ENCODE assay signal across 16 cellular contexts in the genomic region with DNA sequence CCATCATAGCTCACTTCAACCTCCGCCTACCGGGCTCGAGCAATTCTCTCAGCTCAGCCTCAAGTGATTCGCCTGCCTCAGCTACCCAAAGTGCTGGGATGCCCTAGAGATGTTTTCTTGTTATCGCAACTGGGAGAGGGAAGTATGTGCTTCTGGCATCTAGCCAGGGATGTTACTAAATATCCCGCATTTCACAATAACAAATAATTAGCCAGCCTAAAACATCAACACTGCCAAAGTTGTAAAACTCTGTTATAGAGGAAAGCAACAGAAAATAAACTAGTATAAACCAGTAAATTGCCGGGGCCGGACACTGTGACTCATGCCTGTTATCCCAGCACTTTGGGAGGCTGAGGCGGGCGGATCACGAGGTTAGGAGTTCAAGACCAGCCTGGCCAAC. TPM values are rescaled to one million over a fixed set of nuclear protein-coding genes. Genes with fewer than 3 reads are reported as not detected.
DNase-seq lines count a peak whose midpoint lies in the region; ATAC-seq and TF ChIP-seq lines count a peak whose summit lies in the region.
"Had no signal": no experiment of that assay in that cellular context is flagged by ENCODE, and none has a peak within 500 bp of the region (broad histone marks: within the 10 kb centered on the region; RNA-seq: fewer than 3 reads in every experiment).

No MANE protein-coding gene starts in this region.

- no peak overlapping the region for H3K4me3 ChIP-seq in cardiac fibroblast (replicated peaks in 1 of 2; ENCODE audit: low read depth in 2 of 2, low read length in 2 of 2)
- H3K4me3 ChIP-seq: upper lobe of left lung had no signal

- TF ChIP-seq CTCF in cardiac fibroblast (IDR thresholded peaks at IDR 0.05; ENCODE audit: low read depth, low read length) = no peak

- ATAC-seq in HG03097 (IDR thresholded peaks at IDR 0.05; ENCODE audit: low FRiP score, unreplicated experiment) = no peak
- ATAC-seq in HG02973 (IDR thresholded peaks at IDR 0.05; ENCODE audit: unreplicated experiment) = no peak
- ATAC-seq: activated CD8-positive, alpha-beta memory T cell treated with anti-CD3 and anti-CD28 coated beads, Interleukin-2, amount 10 ng/mL, durations not matched to agents 7 days and 5 days; CD8-positive, alpha-beta T cell; stimulated activated effector memory CD8-positive, alpha-beta T cell treated with anti-CD3 and anti-CD28 coated beads, Interleukin-12 subunit alpha, Interleukin-12 subunit beta, amount 100 ng/mL, for 72 hours had no signal

- DNase-seq in GM04503 (ENCODE audit: low read depth) = peak; percentile 71
- peak; percentile 87 for DNase-seq in MV-4-11 (lab: John Stamatoyannopoulos, UW)
- DNase-seq in cardiac fibroblast (ENCODE audit: low read depth in 2 of 2) = peak; percentile 66 to 82
- peak; percentile 65 for DNase-seq in mesenteric fat pad (ENCODE audit: low spot score)
- DNase-seq in NCI-H1417 treated with DMSO at 0.1 percent for 48 hours (lab: John Stamatoyannopoulos, UW) = no peak
- DNase-seq: activated CD8-positive, alpha-beta memory T cell treated with anti-CD3 and anti-CD28 coated beads, Interleukin-2, amount 10 ng/mL, durations not matched to agents 7 days and 5 days; CD8-positive, alpha-beta T cell; naive B cell; NCI-H1694; stimulated activated CD4-positive, alpha-beta T cell treated with anti-CD3 and anti-CD28 coated beads, Interleukin-4, amount 100 ng/mL, for 24 hours; upper lobe of left lung had no signal

RNA-seq across cellular contexts. Expression of gene INA, which starts 7.2 kb away (rescaled TPM):
- not detected for total RNA-seq in mesenteric fat pad
- total RNA-seq: CD8-positive, alpha-beta T cell had no signal

RNA-seq across cellular contexts. Expression of gene RPEL1, which starts 38.5 kb away (rescaled TPM):
- not detected for total RNA-seq in mesenteric fat pad
- total RNA-seq: activated CD8-positive, alpha-beta memory T cell treated with anti-CD3 and anti-CD28 coated beads, Interleukin-2, amount 10 ng/mL, durations not matched to agents 7 days and 5 days; cardiac septum; CD8-positive, alpha-beta T cell; SK-MEL-5; upper lobe of left lung had no signal
